Comparison of ENCODE assay signal across 24 cellular contexts in genomic region chr2:26450031-26450635, GRCh38. TPM values are rescaled to one million over a fixed set of nuclear protein-coding genes. Genes with fewer than 3 reads are reported as not detected.
"Had no signal": no experiment of that assay in that cellular context is flagged by ENCODE, and none has a peak within 500 bp of the region (broad histone marks: within the 10 kb centered on the region; RNA-seq: fewer than 3 reads in every experiment).

No MANE protein-coding gene starts in this region.

- H3K27ac ChIP-seq: HL-60, RWPE1 had no signal

- FAIRE-seq: HTR-8/SVneo had no signal

- H3K27me3 ChIP-seq: MG63 had no signal

- H3K36me3 ChIP-seq: MG63 had no signal

- H3K4me3 ChIP-seq: MG63 had no signal

- H3K9me3 ChIP-seq: MG63, SK-N-SH had no signal

- ATAC-seq: Panc1 had no signal

- H3K4me2 ChIP-seq: SK-N-SH had no signal

- DNase-seq: KBM-7, MG63, NCI-H1092, NCI-H1105 treated with DMSO at 0.1 percent for 48 hours, NCI-H1417 treated with DMSO at 0.1 percent for 48 hours, NCI-H146, NCI-H1694 treated with DMSO at 0.1 percent for 48 hours, NCI-H1930, NCI-H2081, NCI-H2107, NCI-H2227 treated with DMSO at 0.1 percent for 48 hours, NCI-H524, NCI-H526 treated with DMSO at 0.1 percent for 48 hours, NCI-H774, SHP77, SK-N-SH, SW 1271 had no signal

- H3K9ac ChIP-seq: SK-N-SH had no signal

RNA-seq across cellular contexts. Expression of gene OTOF, which starts 27.8 kb away (rescaled TPM):
- total RNA-seq: NCI-H460, SK-MEL-5 had no signal
- polyA plus RNA-seq: SK-N-SH had no signal

RNA-seq across cellular contexts. Expression of gene DRC1, which starts 48.4 kb away (rescaled TPM):
- total RNA-seq: LHCN-M2, NCI-H460, SK-MEL-5 had no signal
